ENCODE assay signal across 23 cellular contexts in the genomic region with DNA sequence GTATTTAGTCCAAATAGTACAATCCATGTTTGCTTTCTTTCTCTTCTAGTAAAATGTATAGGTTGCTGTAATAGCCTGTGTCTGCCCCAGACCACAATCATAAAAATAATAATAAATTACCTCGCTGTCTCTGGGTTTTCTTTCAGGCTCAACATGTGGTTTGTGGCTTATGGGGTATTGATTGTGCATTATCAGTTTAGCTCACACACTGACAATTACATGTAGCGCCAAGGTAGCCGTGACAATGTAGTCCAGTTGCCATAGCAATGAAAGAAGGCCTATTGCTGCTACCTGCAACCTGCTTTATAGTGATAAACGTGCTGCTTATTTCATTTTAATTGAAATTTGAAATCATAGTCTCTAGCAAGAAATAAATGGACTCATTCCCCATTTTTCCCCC.
DNase-seq lines count a peak whose midpoint lies in the region; ATAC-seq and TF ChIP-seq lines count a peak whose summit lies in the region.
"Had no signal": no experiment of that assay in that cellular context is flagged by ENCODE, and none has a peak within 500 bp of the region (broad histone marks: within the 10 kb centered on the region; RNA-seq: fewer than 3 reads in every experiment).

No MANE protein-coding gene starts in this region.

- no peaks in the 10 kb centered on the region for H3K9me3 ChIP-seq in heart left ventricle
- H3K9me3 ChIP-seq: A549; BE2C; BLaER1 treated with 17β-estradiol and CSF1 and Interleukin-3, amounts not matched to agents 10 nM and 100 nM; Caco-2 had no signal

- no peaks in the 10 kb centered on the region for H3K27me3 ChIP-seq in heart left ventricle
- H3K27me3 ChIP-seq: BE2C; BLaER1 treated with 17β-estradiol and CSF1 and Interleukin-3, amounts not matched to agents 10 nM and 100 nM had no signal

- intact Hi-C loops in heart left ventricle (cut with DNase I), result no loop called here

- no peak overlapping the region for H3K4me3 ChIP-seq in heart left ventricle
- H3K4me3 ChIP-seq: A549; BLaER1 treated with 17β-estradiol and CSF1 and Interleukin-3, amounts not matched to agents 10 nM and 100 nM; GM23338 had no signal

- H3K36me3 ChIP-seq in heart left ventricle, result no peaks in the 10 kb centered on the region
- H3K36me3 ChIP-seq: BE2C; BLaER1 treated with 17β-estradiol and CSF1 and Interleukin-3, amounts not matched to agents 10 nM and 100 nM had no signal

- no peaks in the 10 kb centered on the region for H3K4me1 ChIP-seq in heart left ventricle
- H3K4me1 ChIP-seq: A549; BE2C; BLaER1 treated with 17β-estradiol and CSF1 and Interleukin-3, amounts not matched to agents 10 nM and 100 nM; Caco-2 had no signal

- DNase-seq in NCI-H2107 treated with DMSO at 0.1 percent for 48 hours (lab: John Stamatoyannopoulos, UW; ENCODE audit: unreplicated experiment) (peak; percentile 63), NCI-H2107 (lab: John Stamatoyannopoulos, UW) (no peak), NCI-H748 (lab: John Stamatoyannopoulos, UW; ENCODE audit: unreplicated experiment) (peak; percentile 5), NCI-H748 treated with DMSO at 0.1 percent for 48 hours (lab: John Stamatoyannopoulos, UW) (no peak), COR-L47 (lab: John Stamatoyannopoulos, UW) (peak; percentile 32), NCI-H69 (lab: John Stamatoyannopoulos, UW) (peak; percentile 34), heart left ventricle (no peak)
- DNase-seq: 8988T; ACHN; AML-193; BE2C; Caco-2; CD4-positive, alpha-beta T cell; CD8-positive, alpha-beta memory T cell; DMS153; DND-41; H9; HFFc6 had no signal

- H3K27ac ChIP-seq in heart left ventricle, result no peak overlapping the region
- H3K27ac ChIP-seq: A549; BLaER1 treated with 17β-estradiol and CSF1 and Interleukin-3, amounts not matched to agents 10 nM and 100 nM had no signal

- TF ChIP-seq CTCF in heart left ventricle (IDR thresholded peaks at IDR 0.05), result no peak

- ATAC-seq in heart left ventricle (no peak), GM18519 (IDR thresholded peaks at IDR 0.05; ENCODE audit: low FRiP score, unreplicated experiment) (no peak)
- ATAC-seq: A549, GM23338, HCT116 had no signal

- no peak for TF ChIP-seq POLR2A in heart left ventricle (IDR thresholded peaks at IDR 0.05)

- 85 to 89% (median 88%) methylated on average over 4 of the region's 4 CpGs for WGBS in heart left ventricle, 4 donors

Comparison
In these comparisons a context has a peak if more than half of its experiments do, and no peak if none do; other contexts are left out.
1. DNase-seq: peak in NCI-H2107 treated with DMSO at 0.1 percent for 48 hours (single experiment), NCI-H748 (single experiment), COR-L47 (single experiment) and NCI-H69 (single experiment); none in NCI-H2107 (single experiment), NCI-H748 treated with DMSO at 0.1 percent for 48 hours (single experiment) and heart left ventricle (0 of 5).